22 cellular contexts compared by ENCODE assay signal in the genomic region with DNA sequence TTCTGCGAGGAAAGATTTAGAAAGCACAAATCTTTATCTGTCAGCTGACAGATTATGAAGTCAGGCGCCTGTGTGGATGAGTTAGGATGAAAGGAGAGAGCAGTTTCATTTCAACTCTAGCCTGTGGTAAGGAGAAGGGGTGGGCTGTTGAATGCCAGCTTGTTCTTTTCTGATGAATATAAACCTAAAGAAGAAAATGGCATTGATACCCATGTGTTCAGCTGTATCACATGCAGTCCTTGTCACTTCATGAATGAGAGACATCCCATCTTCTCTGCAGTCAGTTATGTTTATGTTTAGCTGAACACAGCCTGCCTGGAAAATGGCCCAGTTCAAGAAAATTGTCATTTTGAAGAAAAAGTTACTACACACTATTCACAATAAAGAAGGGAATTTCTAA.
A peak's percentile ranks its signal among the peaks of the same experiment; 100 is the strongest.
DNase-seq lines count a peak whose midpoint lies in the region; ATAC-seq lines count a peak whose summit lies in the region.
"Had no signal": no experiment of that assay in that cellular context is flagged by ENCODE, and none has a peak within 500 bp of the region (broad histone marks: within the 10 kb centered on the region; RNA-seq: fewer than 3 reads in every experiment).

No MANE protein-coding gene starts in this region.

- H3K4me1 Mint-ChIP-seq in activated T-cell treated with anti-CD3 and anti-CD28 coated beads, Interleukin-2, amount 50 U/mL, for 24 hours (ENCODE audit: low read depth) = peaks cover 25% of the 10 kb centered on the region
- H3K4me1 Mint-ChIP-seq in T-helper 1 cell treated with Interleukin-12 subunit alpha and Interleukin-12 subunit beta and Interleukin-4 antibody, amounts not matched to agents 30 μg/mL and 1 μg/mL, for 36 hours (ENCODE audit: low read depth) = peaks cover 36% of the 10 kb centered on the region
- peaks cover 17 to 28% of the 10 kb centered on the region in 2 donors for H3K4me1 Mint-ChIP-seq in stimulated activated naive B cell treated with anti-CD40 and anti-IgM and Interleukin-4, amounts not matched to agents 10 μg/mL and 1 μg/mL and 100 μg/mL, for 72 hours

- H3K27me3 Mint-ChIP-seq in activated T-cell treated with anti-CD3 and anti-CD28 coated beads, Interleukin-2, amount 50 U/mL, for 24 hours = peaks cover 8% of the 10 kb centered on the region
- no peaks in the 10 kb centered on the region for H3K27me3 Mint-ChIP-seq in T-helper 1 cell treated with Interleukin-12 subunit alpha and Interleukin-12 subunit beta and Interleukin-4 antibody, amounts not matched to agents 30 μg/mL and 1 μg/mL, for 36 hours (ENCODE audit: low read depth)
- peaks cover 0 to 6% of the 10 kb centered on the region in 2 donors for H3K27me3 Mint-ChIP-seq in stimulated activated naive B cell treated with anti-CD40 and anti-IgM and Interleukin-4, amounts not matched to agents 10 μg/mL and 1 μg/mL and 100 μg/mL, for 72 hours
- H3K27me3 Mint-ChIP-seq: CD4-positive, alpha-beta T cell had no signal

- DNase-seq in activated T-cell treated with anti-CD3 and anti-CD28 coated beads, Interleukin-2, amount 50 U/mL, for 24 hours = no peak
- DNase-seq in activated T-cell treated with anti-CD3 and anti-CD28 coated beads for 4 hours = no peak
- no peak for DNase-seq in stimulated activated naive B cell treated with anti-CD40 and anti-IgM and Interleukin-4, amounts not matched to agents 10 μg/mL and 1 μg/mL and 100 μg/mL, for 72 hours
- DNase-seq in NCI-H2227 (lab: John Stamatoyannopoulos, UW; ENCODE audit: unreplicated experiment) = no peak
- DNase-seq in NCI-H1417 treated with DMSO at 0.1 percent for 48 hours (lab: John Stamatoyannopoulos, UW) = no peak
- DNase-seq: activated T-cell treated with anti-CD3 and anti-CD28 coated beads, Interleukin-2, amount 50 U/mL, for 4 hours; amygdala; CD4-positive, alpha-beta T cell; central memory CD4-positive, alpha-beta T cell; DMS79 treated with DMSO at 0.1 percent for 48 hours; effector CD4-positive, alpha-beta T cell; glutamatergic neuron; GOT3; left lung; mucosa of descending colon; NCI-H1694; NCI-H345; occipital lobe; SHP77 had no signal

- H3K27ac Mint-ChIP-seq in activated T-cell treated with anti-CD3 and anti-CD28 coated beads, Interleukin-2, amount 50 U/mL, for 24 hours = peak overlapping the region; percentile 77
- H3K27ac Mint-ChIP-seq in T-helper 1 cell treated with Interleukin-12 subunit alpha and Interleukin-12 subunit beta and Interleukin-4 antibody, amounts not matched to agents 30 μg/mL and 1 μg/mL, for 36 hours = peak overlapping the region; percentile 71
- no peak overlapping the region for H3K27ac Mint-ChIP-seq in stimulated activated naive B cell treated with anti-CD40 and anti-IgM and Interleukin-4, amounts not matched to agents 10 μg/mL and 1 μg/mL and 100 μg/mL, for 72 hours
- H3K27ac Mint-ChIP-seq: CD4-positive, alpha-beta T cell had no signal

- no peaks in the 10 kb centered on the region for H3K9me3 Mint-ChIP-seq in activated T-cell treated with anti-CD3 and anti-CD28 coated beads, Interleukin-2, amount 50 U/mL, for 24 hours
- peaks cover 3% of the 10 kb centered on the region for H3K9me3 Mint-ChIP-seq in T-helper 1 cell treated with Interleukin-12 subunit alpha and Interleukin-12 subunit beta and Interleukin-4 antibody, amounts not matched to agents 30 μg/mL and 1 μg/mL, for 36 hours
- no peaks in the 10 kb centered on the region for H3K9me3 Mint-ChIP-seq in stimulated activated naive B cell treated with anti-CD40 and anti-IgM and Interleukin-4, amounts not matched to agents 10 μg/mL and 1 μg/mL and 100 μg/mL, for 72 hours
- H3K9me3 Mint-ChIP-seq: CD4-positive, alpha-beta T cell had no signal

- ATAC-seq in HG02610 (IDR thresholded peaks at IDR 0.05; ENCODE audit: unreplicated experiment) (peak; percentile 68), HG03457 (IDR thresholded peaks at IDR 0.05; ENCODE audit: unreplicated experiment) (no peak)
- ATAC-seq in stimulated activated naive B cell treated with anti-CD40 and anti-IgM and Interleukin-4, amounts not matched to agents 10 μg/mL and 1 μg/mL and 100 μg/mL, for 72 hours (replicated peaks) = peak; percentile 42 to 63
- ATAC-seq: activated T-cell treated with anti-CD3 and anti-CD28 coated beads, Interleukin-2, amount 50 U/mL, for 4 hours; left lung; mucosa of descending colon had no signal

- H3K4me3 Mint-ChIP-seq in activated T-cell treated with anti-CD3 and anti-CD28 coated beads, Interleukin-2, amount 50 U/mL, for 24 hours = peak overlapping the region; percentile 28
- H3K4me3 Mint-ChIP-seq in T-helper 1 cell treated with Interleukin-12 subunit alpha and Interleukin-12 subunit beta and Interleukin-4 antibody, amounts not matched to agents 30 μg/mL and 1 μg/mL, for 36 hours = peak overlapping the region; percentile 61
- no peak overlapping the region for H3K4me3 Mint-ChIP-seq in stimulated activated naive B cell treated with anti-CD40 and anti-IgM and Interleukin-4, amounts not matched to agents 10 μg/mL and 1 μg/mL and 100 μg/mL, for 72 hours
- H3K4me3 Mint-ChIP-seq: activated T-cell treated with anti-CD3 and anti-CD28 coated beads, Interleukin-2, amount 50 U/mL, for 4 hours; CD4-positive, alpha-beta T cell had no signal

- H3K36me3 Mint-ChIP-seq in activated T-cell treated with anti-CD3 and anti-CD28 coated beads, Interleukin-2, amount 50 U/mL, for 24 hours (ENCODE audit: low read depth) = no peaks in the 10 kb centered on the region
- peaks cover 1% of the 10 kb centered on the region for H3K36me3 Mint-ChIP-seq in T-helper 1 cell treated with Interleukin-12 subunit alpha and Interleukin-12 subunit beta and Interleukin-4 antibody, amounts not matched to agents 30 μg/mL and 1 μg/mL, for 36 hours (ENCODE audit: low read depth)
- H3K36me3 Mint-ChIP-seq in stimulated activated naive B cell treated with anti-CD40 and anti-IgM and Interleukin-4, amounts not matched to agents 10 μg/mL and 1 μg/mL and 100 μg/mL, for 72 hours = no peaks in the 10 kb centered on the region

Comparison
In these comparisons a context has a peak if more than half of its experiments do, and no peak if none do; other contexts are left out.
1. H3K4me3 Mint-ChIP-seq: peak in activated T-cell treated with anti-CD3 and anti-CD28 coated beads, Interleukin-2, amount 50 U/mL, for 24 hours (single experiment) and T-helper 1 cell treated with Interleukin-12 subunit alpha and Interleukin-12 subunit beta and Interleukin-4 antibody, amounts not matched to agents 30 μg/mL and 1 μg/mL, for 36 hours (single experiment); none in stimulated activated naive B cell treated with anti-CD40 and anti-IgM and Interleukin-4, amounts not matched to agents 10 μg/mL and 1 μg/mL and 100 μg/mL, for 72 hours (0 of 2).